In the genomic region with DNA sequence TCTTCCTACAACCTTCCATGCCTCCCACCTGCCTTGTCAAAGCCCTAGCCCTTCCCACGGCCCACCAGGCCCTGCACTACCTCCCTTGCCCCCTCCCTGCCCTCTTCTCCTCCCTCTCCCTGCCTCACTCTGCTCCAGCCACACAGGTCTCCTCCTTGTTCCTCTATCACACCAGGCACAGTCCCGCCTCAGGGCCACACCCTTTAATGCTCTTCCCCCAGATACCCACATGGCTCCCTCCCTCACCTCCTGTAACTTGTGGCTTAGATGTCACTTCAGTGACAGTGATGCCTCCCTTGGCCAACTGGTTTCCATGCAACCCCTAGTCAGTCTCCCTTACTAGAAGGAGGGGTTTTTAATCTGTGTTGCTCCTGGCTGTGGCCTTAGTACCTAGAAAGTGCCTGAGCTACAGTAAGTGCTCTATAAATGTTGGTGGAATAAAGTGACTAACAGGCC, we compare ENCODE assay signal across 2 cellular contexts.
A peak's percentile ranks its signal among the peaks of the same experiment; 100 is the strongest.
TF ChIP-seq lines count a peak whose summit lies in the region.

No MANE protein-coding gene starts in this region.

TF ChIP-seq in HEK293, 187 proteins besides CTCF, POLR2A, EP300 and RAD21 (continued from another document):
- TF ChIP-seq ZNF785 (tag by site-specific recombination; IDR thresholded peaks at IDR 0.05) (no peak), WT1 (tag by site-specific recombination; IDR thresholded peaks at IDR 0.05) (no peak), ZNF354C (tag by site-specific recombination; IDR thresholded peaks at IDR 0.05; ENCODE audit: borderline replicate concordance, low read depth) (no peak), GLI4 (tag by site-specific recombination; IDR thresholded peaks at IDR 0.05) (no peak), KLF9 (tag by site-specific recombination; IDR thresholded peaks at IDR 0.05; ENCODE audit: low read depth) (peak; percentile 19; the same call in 1 of the 2 replicates), ZNF837 (tag by site-specific recombination; IDR thresholded peaks at IDR 0.05) (no peak), EGR2 (tag by site-specific recombination; IDR thresholded peaks at IDR 0.05; ENCODE audit: low read depth) (peak; percentile 90)
- TF ChIP-seq, protein P1, sequence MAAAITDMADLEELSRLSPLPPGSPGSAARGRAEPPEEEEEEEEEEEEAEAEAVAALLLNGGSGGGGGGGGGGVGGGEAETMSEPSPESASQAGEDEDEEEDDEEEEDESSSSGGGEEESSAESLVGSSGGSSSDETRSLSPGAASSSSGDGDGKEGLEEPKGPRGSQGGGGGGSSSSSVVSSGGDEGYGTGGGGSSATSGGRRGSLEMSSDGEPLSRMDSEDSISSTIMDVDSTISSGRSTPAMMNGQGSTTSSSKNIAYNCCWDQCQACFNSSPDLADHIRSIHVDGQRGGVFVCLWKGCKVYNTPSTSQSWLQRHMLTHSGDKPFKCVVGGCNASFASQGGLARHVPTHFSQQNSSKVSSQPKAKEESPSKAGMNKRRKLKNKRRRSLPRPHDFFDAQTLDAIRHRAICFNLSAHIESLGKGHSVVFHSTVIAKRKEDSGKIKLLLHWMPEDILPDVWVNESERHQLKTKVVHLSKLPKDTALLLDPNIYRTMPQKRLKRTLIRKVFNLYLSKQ (tag by site-specific recombination; IDR thresholded peaks at IDR 0.05; ENCODE audit: borderline replicate concordance) = no peak
- TF ChIP-seq, protein P2, sequence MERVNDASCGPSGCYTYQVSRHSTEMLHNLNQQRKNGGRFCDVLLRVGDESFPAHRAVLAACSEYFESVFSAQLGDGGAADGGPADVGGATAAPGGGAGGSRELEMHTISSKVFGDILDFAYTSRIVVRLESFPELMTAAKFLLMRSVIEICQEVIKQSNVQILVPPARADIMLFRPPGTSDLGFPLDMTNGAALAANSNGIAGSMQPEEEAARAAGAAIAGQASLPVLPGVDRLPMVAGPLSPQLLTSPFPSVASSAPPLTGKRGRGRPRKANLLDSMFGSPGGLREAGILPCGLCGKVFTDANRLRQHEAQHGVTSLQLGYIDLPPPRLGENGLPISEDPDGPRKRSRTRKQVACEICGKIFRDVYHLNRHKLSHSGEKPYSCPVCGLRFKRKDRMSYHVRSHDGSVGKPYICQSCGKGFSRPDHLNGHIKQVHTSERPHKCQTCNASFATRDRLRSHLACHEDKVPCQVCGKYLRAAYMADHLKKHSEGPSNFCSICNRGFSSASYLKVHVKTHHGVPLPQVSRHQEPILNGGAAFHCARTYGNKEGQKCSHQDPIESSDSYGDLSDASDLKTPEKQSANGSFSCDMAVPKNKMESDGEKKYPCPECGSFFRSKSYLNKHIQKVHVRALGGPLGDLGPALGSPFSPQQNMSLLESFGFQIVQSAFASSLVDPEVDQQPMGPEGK (tag by site-specific recombination; IDR thresholded peaks at IDR 0.05) = 0 out of 2 replicates have a peak, but pooled peaks have one; percentile 15
- TF ChIP-seq, protein P3, sequence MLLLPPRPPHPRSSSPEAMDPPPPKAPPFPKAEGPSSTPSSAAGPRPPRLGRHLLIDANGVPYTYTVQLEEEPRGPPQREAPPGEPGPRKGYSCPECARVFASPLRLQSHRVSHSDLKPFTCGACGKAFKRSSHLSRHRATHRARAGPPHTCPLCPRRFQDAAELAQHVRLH (tag by site-specific recombination; IDR thresholded peaks at IDR 0.05) = no peak

TF ChIP-seq in WTC11, 78 proteins besides CTCF, POLR2A, EP300 and RAD21 (continued from another document):
- TF ChIP-seq, protein P4, sequence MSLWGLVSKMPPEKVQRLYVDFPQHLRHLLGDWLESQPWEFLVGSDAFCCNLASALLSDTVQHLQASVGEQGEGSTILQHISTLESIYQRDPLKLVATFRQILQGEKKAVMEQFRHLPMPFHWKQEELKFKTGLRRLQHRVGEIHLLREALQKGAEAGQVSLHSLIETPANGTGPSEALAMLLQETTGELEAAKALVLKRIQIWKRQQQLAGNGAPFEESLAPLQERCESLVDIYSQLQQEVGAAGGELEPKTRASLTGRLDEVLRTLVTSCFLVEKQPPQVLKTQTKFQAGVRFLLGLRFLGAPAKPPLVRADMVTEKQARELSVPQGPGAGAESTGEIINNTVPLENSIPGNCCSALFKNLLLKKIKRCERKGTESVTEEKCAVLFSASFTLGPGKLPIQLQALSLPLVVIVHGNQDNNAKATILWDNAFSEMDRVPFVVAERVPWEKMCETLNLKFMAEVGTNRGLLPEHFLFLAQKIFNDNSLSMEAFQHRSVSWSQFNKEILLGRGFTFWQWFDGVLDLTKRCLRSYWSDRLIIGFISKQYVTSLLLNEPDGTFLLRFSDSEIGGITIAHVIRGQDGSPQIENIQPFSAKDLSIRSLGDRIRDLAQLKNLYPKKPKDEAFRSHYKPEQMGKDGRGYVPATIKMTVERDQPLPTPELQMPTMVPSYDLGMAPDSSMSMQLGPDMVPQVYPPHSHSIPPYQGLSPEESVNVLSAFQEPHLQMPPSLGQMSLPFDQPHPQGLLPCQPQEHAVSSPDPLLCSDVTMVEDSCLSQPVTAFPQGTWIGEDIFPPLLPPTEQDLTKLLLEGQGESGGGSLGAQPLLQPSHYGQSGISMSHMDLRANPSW (CRISPR knock-in tag; conservative IDR thresholded peaks at IDR 0.05; ENCODE audit: low read depth) = no peak
- TF ChIP-seq NFE2L1 (CRISPR knock-in tag; IDR thresholded peaks at IDR 0.05) (no peak), SMAD4 (CRISPR knock-in tag; IDR thresholded peaks at IDR 0.05) (no peak), ELF4 (CRISPR knock-in tag; IDR thresholded peaks at IDR 0.05; ENCODE audit: low read depth) (no peak), GABPB1 (CRISPR knock-in tag; IDR thresholded peaks at IDR 0.05) (no peak), CBFB (CRISPR knock-in tag; IDR thresholded peaks at IDR 0.05; ENCODE audit: low read depth) (no peak), IRF2 (CRISPR knock-in tag; IDR thresholded peaks at IDR 0.05; ENCODE audit: borderline replicate concordance, low read depth) (no peak), ZNF121 (CRISPR knock-in tag; IDR thresholded peaks at IDR 0.05) (no peak), JUN (CRISPR knock-in tag; IDR thresholded peaks at IDR 0.05) (no peak), KAT7 (CRISPR knock-in tag; IDR thresholded peaks at IDR 0.05; ENCODE audit: borderline replicate concordance) (no peak), ETV6 (CRISPR knock-in tag; IDR thresholded peaks at IDR 0.05) (no peak), ZNF317 (CRISPR knock-in tag; IDR thresholded peaks at IDR 0.05; ENCODE audit: borderline replicate concordance, low read depth) (no peak), ESRRA (CRISPR knock-in tag; IDR thresholded peaks at IDR 0.05; ENCODE audit: borderline replicate concordance) (no peak)
- TF ChIP-seq, protein P5, sequence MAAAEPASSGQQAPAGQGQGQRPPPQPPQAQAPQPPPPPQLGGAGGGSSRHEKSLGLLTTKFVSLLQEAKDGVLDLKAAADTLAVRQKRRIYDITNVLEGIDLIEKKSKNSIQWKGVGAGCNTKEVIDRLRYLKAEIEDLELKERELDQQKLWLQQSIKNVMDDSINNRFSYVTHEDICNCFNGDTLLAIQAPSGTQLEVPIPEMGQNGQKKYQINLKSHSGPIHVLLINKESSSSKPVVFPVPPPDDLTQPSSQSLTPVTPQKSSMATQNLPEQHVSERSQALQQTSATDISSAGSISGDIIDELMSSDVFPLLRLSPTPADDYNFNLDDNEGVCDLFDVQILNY (CRISPR knock-in tag; IDR thresholded peaks at IDR 0.05) = no peak
